20 cellular contexts compared by ENCODE assay signal in the genomic region with DNA sequence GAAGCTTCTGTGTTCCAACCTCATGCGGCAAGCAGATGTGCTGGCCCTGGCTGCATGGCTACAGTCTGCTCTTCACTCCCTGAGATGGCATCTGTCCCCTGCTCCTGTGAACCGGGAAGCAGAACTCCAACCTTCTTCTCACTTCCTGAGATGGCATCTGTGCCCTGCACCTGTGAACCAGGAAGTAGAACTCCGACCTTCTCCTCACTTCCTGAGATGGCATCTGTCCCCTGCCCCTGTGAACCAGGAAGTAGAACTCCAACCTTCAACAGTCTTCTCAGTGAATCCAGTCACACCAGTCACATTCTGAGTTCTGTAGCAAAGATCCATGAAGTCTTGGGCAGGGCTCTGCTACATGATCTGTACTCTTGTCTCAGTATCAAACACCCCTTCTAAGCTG.
A peak's percentile ranks its signal among the peaks of the same experiment; 100 is the strongest.
DNase-seq lines count a peak whose midpoint lies in the region; ATAC-seq and TF ChIP-seq lines count a peak whose summit lies in the region.
"Had no signal": no experiment of that assay in that cellular context is flagged by ENCODE, and none has a peak within 500 bp of the region (broad histone marks: within the 10 kb centered on the region; RNA-seq: fewer than 3 reads in every experiment).

No MANE protein-coding gene starts in this region.

- H3K79me2 ChIP-seq in KMS-11 (ENCODE audit: insufficient read depth, low read depth): no peaks in the 10 kb centered on the region
- H3K79me2 ChIP-seq in OCI-LY1 (ENCODE audit: insufficient read depth, low read length): no peaks in the 10 kb centered on the region

- H3K9me3 Mint-ChIP-seq in neural crest cell: peaks cover 7% of the 10 kb centered on the region

- H3K4me2 ChIP-seq in KMS-11 (no peak overlapping the region), OCI-LY1 (ENCODE audit: low read length) (peak overlapping the region; percentile 24; the same call in 1 of the 2 replicates)
- H3K4me2 ChIP-seq: SK-N-SH had no signal

- H3K9ac ChIP-seq in KMS-11: no peak overlapping the region
- H3K9ac ChIP-seq in OCI-LY1 (ENCODE audit: low read length): no peak overlapping the region
- H3K9ac ChIP-seq: SK-N-SH had no signal

- no peaks in the 10 kb centered on the region for H3K27me3 ChIP-seq in KMS-11 (ENCODE audit: insufficient read depth, low read depth)
- H3K27me3 ChIP-seq in OCI-LY1 (ENCODE audit: insufficient read depth, low read length): no peaks in the 10 kb centered on the region
- no peaks in the 10 kb centered on the region for H3K27me3 ChIP-seq in gastrocnemius medialis

- no peaks in the 10 kb centered on the region for H3K36me3 Mint-ChIP-seq in neural crest cell (ENCODE audit: low read depth)

- H3F3A ChIP-seq in OCI-LY1 (ENCODE audit: insufficient read depth, low read length): no peaks in the 10 kb centered on the region

- no peak overlapping the region for H3K27ac ChIP-seq in KMS-11
- H3K27ac ChIP-seq in OCI-LY1 (ENCODE audit: low read depth, low read length, poor library complexity, severe bottlenecking): no peak overlapping the region
- peak overlapping the region in 1 of 4 donors; percentile 22 for H3K27ac ChIP-seq in gastrocnemius medialis
- H3K27ac ChIP-seq: 22Rv1 had no signal

- peak overlapping the region; percentile 4 for H3K27ac Mint-ChIP-seq in neural crest cell (ENCODE audit: unreplicated experiment)
- H3K27ac Mint-ChIP-seq: B cell; CD4-positive, alpha-beta T cell had no signal

- 0 out of 2 replicates have a peak, but pooled peaks cover 2% of the 10 kb centered on the region for H3K9me3 ChIP-seq in OCI-LY1 (ENCODE audit: low read length)
- H3K9me3 ChIP-seq in gastrocnemius medialis: no peaks in the 10 kb centered on the region
- H3K9me3 ChIP-seq: SK-N-SH had no signal

- intact Hi-C loops in gastrocnemius medialis (cut with DNase I; ENCODE audit: low total_unique reads): no loop called here

- no peaks in the 10 kb centered on the region for H3K9me2 ChIP-seq in OCI-LY1 (ENCODE audit: low read depth, low read length)
- H3K9me2 ChIP-seq: SK-N-SH had no signal

- H3K36me3 ChIP-seq in KMS-11 (ENCODE audit: insufficient read depth): no peaks in the 10 kb centered on the region
- no peaks in the 10 kb centered on the region for H3K36me3 ChIP-seq in OCI-LY1 (ENCODE audit: insufficient read depth, low read length)
- H3K36me3 ChIP-seq in gastrocnemius medialis: no peaks in the 10 kb centered on the region

- H2AFZ ChIP-seq in KMS-11 (ENCODE audit: low read depth): peak overlapping the region; percentile 42; the same call in 1 of the 2 replicates
- peak overlapping the region; percentile 63; the same call in 1 of the 2 replicates for H2AFZ ChIP-seq in OCI-LY1 (ENCODE audit: low read length)

- H3K4me3 Mint-ChIP-seq in neural crest cell: no peak overlapping the region
- H3K4me3 Mint-ChIP-seq: B cell; CD4-positive, alpha-beta T cell had no signal

- peak; percentile 10 for DNase-seq in DMS 273 (lab: John Stamatoyannopoulos, UW; ENCODE audit: unreplicated experiment)
- no peak for DNase-seq in DMS 273 treated with DMSO at 0.1 percent for 48 hours (lab: John Stamatoyannopoulos, UW)
- no peak for DNase-seq in neural crest cell (ENCODE audit: low read depth, low spot score)
- DNase-seq in gastrocnemius medialis: no peak
- DNase-seq: Calu3; CD4-positive, alpha-beta T cell; GF-D8; KG1; NCI-H187 treated with DMSO at 0.1 percent for 48 hours; NCI-H446; NCI-H774; SHP77; SK-N-SH; T-helper 1 cell had no signal

- H3K4me3 ChIP-seq in KMS-11 (IDR thresholded peaks at IDR 0.05; ENCODE audit: insufficient read depth, low read depth, low read length) (no peak overlapping the region), OCI-LY1 (ENCODE audit: low read depth, low read length, poor library complexity, severe bottlenecking) (no peak overlapping the region), gastrocnemius medialis (no peak overlapping the region)

- TF ChIP-seq CTCF in KMS-11 (conservative IDR thresholded peaks at IDR 0.05; ENCODE audit: low read depth, low read length) (no peak), OCI-LY1 (IDR thresholded peaks at IDR 0.05; ENCODE audit: low read length) (no peak), neural crest cell (conservative IDR thresholded peaks at IDR 0.05) (no peak), gastrocnemius medialis (IDR thresholded peaks at IDR 0.05 in 4 of 5, conservative IDR thresholded peaks at IDR 0.05 in 1 of 5) (no peak)

- H3K4me1 Mint-ChIP-seq in neural crest cell: peaks cover 10% of the 10 kb centered on the region
- H3K4me1 Mint-ChIP-seq: B cell had no signal

- TF ChIP-seq POLR2A in gastrocnemius medialis (IDR thresholded peaks at IDR 0.05): no peak

- H3K27me3 Mint-ChIP-seq in neural crest cell (ENCODE audit: low read depth): no peaks in the 10 kb centered on the region
- H3K27me3 Mint-ChIP-seq: B cell; CD4-positive, alpha-beta T cell had no signal

- no peaks in the 10 kb centered on the region for H3K4me1 ChIP-seq in KMS-11 (ENCODE audit: low read depth, poor library complexity, severe bottlenecking)
- H3K4me1 ChIP-seq in OCI-LY1 (ENCODE audit: insufficient read depth, low read length, severe bottlenecking): no peaks in the 10 kb centered on the region
- H3K4me1 ChIP-seq in gastrocnemius medialis: peaks cover 0 to 3% of the 10 kb centered on the region in 2 donors

- H4K20me1 ChIP-seq in KMS-11 (ENCODE audit: insufficient read depth): no peaks in the 10 kb centered on the region
- no peaks in the 10 kb centered on the region for H4K20me1 ChIP-seq in OCI-LY1 (ENCODE audit: insufficient read depth, low read length)

- in situ Hi-C loops in gastrocnemius medialis (cut with MboI; ENCODE audit: low sequenced_read_pairs in 4 of 4): no loop called here

- ATAC-seq in gastrocnemius medialis (no peak), HG03571 (IDR thresholded peaks at IDR 0.05; ENCODE audit: unreplicated experiment) (no peak), HG02678 (IDR thresholded peaks at IDR 0.05; ENCODE audit: unreplicated experiment) (no peak)
